9 cellular contexts compared by ENCODE assay signal in the genomic region with DNA sequence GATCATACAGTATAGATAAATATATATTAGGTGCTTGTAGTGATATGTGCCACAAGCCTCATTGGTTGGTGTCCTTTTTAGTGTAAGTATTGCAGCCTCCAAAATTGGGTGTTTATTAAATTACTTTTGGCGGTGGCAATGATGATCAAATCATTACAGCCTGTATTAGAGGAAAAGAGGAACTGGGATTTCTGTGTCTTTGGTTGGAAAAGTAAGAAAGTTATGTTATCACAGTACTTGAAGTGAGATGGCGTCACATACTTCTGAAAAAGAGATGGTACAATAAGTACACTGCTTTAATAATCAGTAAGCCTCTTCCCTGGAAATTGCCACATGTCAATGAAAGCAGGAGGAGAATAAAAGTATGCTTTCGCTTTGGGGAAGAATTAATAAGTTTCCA. TPM values are rescaled to one million over a fixed set of nuclear protein-coding genes. Genes with fewer than 3 reads are reported as not detected.
DNase-seq lines count a peak whose midpoint lies in the region; ATAC-seq and TF ChIP-seq lines count a peak whose summit lies in the region.
"Had no signal": no experiment of that assay in that cellular context is flagged by ENCODE, and none has a peak within 500 bp of the region (broad histone marks: within the 10 kb centered on the region; RNA-seq: fewer than 3 reads in every experiment).

No MANE protein-coding gene starts in this region.

- WGBS in hepatocyte (ENCODE audit: low lambda C conversion rate, missing lambda C conversion rate): 66% methylated on average over 3 of the region's 3 CpGs

- H3K9me2 ChIP-seq in hepatocyte (replicated peaks; ENCODE audit: insufficient read depth): no peaks in the 10 kb centered on the region

- peaks cover 35% of the 10 kb centered on the region for H3K27me3 ChIP-seq in Panc1 (ENCODE audit: control insufficient read depth, insufficient read depth, low read length)
- no peaks in the 10 kb centered on the region for H3K27me3 ChIP-seq in hepatocyte

- no TSS peak for BruUV-seq in Panc1 (replicated peaks; lab: Mats Ljungman, UMichigan)

- H3K4me1 Mint-ChIP-seq in activated CD4-positive, alpha-beta T cell treated with anti-CD3 and anti-CD28 coated beads for 36 hours: peaks cover 29% of the 10 kb centered on the region
- peaks cover 12 to 24% of the 10 kb centered on the region in 2 donors for H3K4me1 Mint-ChIP-seq in stimulated activated naive B cell treated with anti-CD40 and anti-IgM and Interleukin-4, amounts not matched to agents 10 μg/mL and 1 μg/mL and 100 μg/mL, for 72 hours

- ATAC-seq in activated CD4-positive, alpha-beta T cell treated with anti-CD3 and anti-CD28 coated beads for 36 hours: no peak
- ATAC-seq in Panc1 (peak; percentile 61), GM19467 (IDR thresholded peaks at IDR 0.05; ENCODE audit: unreplicated experiment) (no peak)
- ATAC-seq in stimulated activated naive B cell treated with anti-CD40 and anti-IgM and Interleukin-4, amounts not matched to agents 10 μg/mL and 1 μg/mL and 100 μg/mL, for 72 hours (replicated peaks): peak; percentile 55 to 67

- peaks cover 1% of the 10 kb centered on the region for H3K9me3 Mint-ChIP-seq in activated CD4-positive, alpha-beta T cell treated with anti-CD3 and anti-CD28 coated beads for 36 hours (ENCODE audit: low read depth)
- peaks cover 0 to under 1% of the 10 kb centered on the region in 2 donors for H3K9me3 Mint-ChIP-seq in stimulated activated naive B cell treated with anti-CD40 and anti-IgM and Interleukin-4, amounts not matched to agents 10 μg/mL and 1 μg/mL and 100 μg/mL, for 72 hours

- H3K4me3 ChIP-seq in Panc1 (ENCODE audit: low read depth in 2 of 2, low read length in 2 of 2) (peak overlapping the region; percentile 77 to 78; a peak in 3 of 4 replicates), hepatocyte (peak overlapping the region; percentile 32)

- intact Hi-C loops in activated CD4-positive, alpha-beta T cell treated with anti-CD3 and anti-CD28 coated beads for 36 hours (cut with DNase I, micrococcal nuclease): loop anchor here in 1 of 2 experiments (1.0 to 2.0 kb wide), 2 partner anchors 35 to 148 kb away; partner anchors contain the start of gene ATP5MG
- intact Hi-C loops in Panc1 (cut with micrococcal nuclease; ENCODE audit: unreplicated experiment): no loop called here

- peak overlapping the region; percentile 74 for H3K4me2 ChIP-seq in hepatocyte

- H4K20me1 ChIP-seq in hepatocyte (ENCODE audit: insufficient read depth, poor library complexity, severe bottlenecking): no peaks in the 10 kb centered on the region

- no peaks in the 10 kb centered on the region for H3K36me3 ChIP-seq in Panc1 (ENCODE audit: control insufficient read depth, insufficient read depth, low read length)
- no peaks in the 10 kb centered on the region for H3K36me3 ChIP-seq in hepatocyte (replicated peaks; ENCODE audit: insufficient read depth, low read depth)

- no peaks in the 10 kb centered on the region for H3K27me3 Mint-ChIP-seq in activated CD4-positive, alpha-beta T cell treated with anti-CD3 and anti-CD28 coated beads for 36 hours
- H3K27me3 Mint-ChIP-seq in stimulated activated naive B cell treated with anti-CD40 and anti-IgM and Interleukin-4, amounts not matched to agents 10 μg/mL and 1 μg/mL and 100 μg/mL, for 72 hours: peaks cover 0 to 5% of the 10 kb centered on the region in 2 donors

- peaks cover 8% of the 10 kb centered on the region for H3K4me1 ChIP-seq in Panc1 (ENCODE audit: control insufficient read depth, insufficient read depth, low read length)
- H3K4me1 ChIP-seq in hepatocyte (ENCODE audit: insufficient read depth): peaks cover 7% of the 10 kb centered on the region

- CTCF ChIA-PET in activated CD4-positive, alpha-beta T cell treated with anti-CD3 and anti-CD28 coated beads for 36 hours (lab: Charles Lee): interaction anchor here (1.0 to 2.1 kb wide), 8 partner anchors 9 to 55 kb away, joined by 3 to 13 read pairs (median 4); partner anchors contain the start of gene JAML
- CTCF ChIA-PET in Panc1 (lab: Charles Lee): no interaction called here

- peak overlapping the region; percentile 89; the same call in 1 of the 2 replicates for H3K27ac ChIP-seq in Panc1 (ENCODE audit: low read length)
- peak overlapping the region; percentile 95 for H3K27ac ChIP-seq in hepatocyte

- TF ChIP-seq CTCF in Panc1 (IDR thresholded peaks at IDR 0.05) (no peak), hepatocyte (IDR thresholded peaks at IDR 0.05; ENCODE audit: poor library complexity) (no peak)

- H3K9me3 ChIP-seq in Panc1 (ENCODE audit: control insufficient read depth, insufficient read depth, low read depth, low read length): peaks cover 11% of the 10 kb centered on the region; the same call in 1 of the 2 replicates
- no peaks in the 10 kb centered on the region for H3K9me3 ChIP-seq in hepatocyte (ENCODE audit: low read depth)

- H3K27ac Mint-ChIP-seq in activated CD4-positive, alpha-beta T cell treated with anti-CD3 and anti-CD28 coated beads for 36 hours: peak overlapping the region; percentile 96
- peak overlapping the region; percentile 100 for H3K27ac Mint-ChIP-seq in stimulated activated naive B cell treated with anti-CD40 and anti-IgM and Interleukin-4, amounts not matched to agents 10 μg/mL and 1 μg/mL and 100 μg/mL, for 72 hours

- peaks cover 36% of the 10 kb centered on the region for H3K36me3 Mint-ChIP-seq in activated CD4-positive, alpha-beta T cell treated with anti-CD3 and anti-CD28 coated beads for 36 hours (ENCODE audit: low read depth)
- H3K36me3 Mint-ChIP-seq in stimulated activated naive B cell treated with anti-CD40 and anti-IgM and Interleukin-4, amounts not matched to agents 10 μg/mL and 1 μg/mL and 100 μg/mL, for 72 hours: peaks cover 28 to 40% of the 10 kb centered on the region in 2 donors

- H3K79me2 ChIP-seq in hepatocyte: peaks cover 30% of the 10 kb centered on the region

- H3K4me3 Mint-ChIP-seq in activated CD4-positive, alpha-beta T cell treated with anti-CD3 and anti-CD28 coated beads for 36 hours: peak overlapping the region; percentile 82
- H3K4me3 Mint-ChIP-seq in stimulated activated naive B cell treated with anti-CD40 and anti-IgM and Interleukin-4, amounts not matched to agents 10 μg/mL and 1 μg/mL and 100 μg/mL, for 72 hours: peak overlapping the region; percentile 97 to 99

- H2AFZ ChIP-seq in hepatocyte: peak overlapping the region; percentile 70

- POLR2A ChIA-PET in activated CD4-positive, alpha-beta T cell treated with anti-CD3 and anti-CD28 coated beads for 36 hours (lab: Charles Lee): interaction anchor here (2.1 kb wide), 1 partner anchor 28 kb away, joined by 7 read pairs; the partner anchor contains the start of gene JAML
- POLR2A ChIA-PET in Panc1 (lab: Charles Lee): interaction anchor here (0.5 kb wide), 1 partner anchor 289 kb away, joined by 9 read pairs; no protein-coding TSS in a partner anchor

- in situ Hi-C loops in Panc1 (cut with HindIII; ENCODE audit: low pct_unique_long_range_greater_than_20kb, low sequenced_read_pairs): no loop called here

- no peak for DNase-seq in activated CD4-positive, alpha-beta T cell treated with anti-CD3 and anti-CD28 coated beads for 36 hours
- DNase-seq in activated CD4-positive, alpha-beta T cell treated with anti-CD3 and anti-CD28 coated beads, Interleukin-2, amount 50 U/mL, for 4 hours: no peak
- no peak for DNase-seq in Panc1 (ENCODE audit: low read depth, low spot score)
- no peak for DNase-seq in hepatocyte (ENCODE audit: low spot score)
- no peak for DNase-seq in stimulated activated naive B cell treated with anti-CD40 and anti-IgM and Interleukin-4, amounts not matched to agents 10 μg/mL and 1 μg/mL and 100 μg/mL, for 72 hours
- no peak for DNase-seq in SKM-1 (lab: John Stamatoyannopoulos, UW; ENCODE audit: unreplicated experiment)
- no peak for DNase-seq in NCI-H524 (lab: John Stamatoyannopoulos, UW)

RNA-seq across cellular contexts. Expression of gene MPZL3, which starts 0.5 kb away (rescaled TPM):
- 10 to 100 TPM; 45.9 to 53.2 TPM for total RNA-seq in activated CD4-positive, alpha-beta T cell treated with anti-CD3 and anti-CD28 coated beads for 36 hours
- 1.0 TPM for total RNA-seq in Panc1 (2021; ENCODE audit: unreplicated experiment)
- 0.38 TPM for polyA plus RNA-seq in Panc1 (2012; ENCODE audit: insufficient read length)
- total RNA-seq in hepatocyte: 20.6 and 21.1 TPM in 2 replicates
- polyA plus RNA-seq in hepatocyte: 10.2 and 10.8 TPM in 2 replicates

RNA-seq across cellular contexts. Expression of gene MPZL2, which starts 11.4 kb away (rescaled TPM):
- 10 to 100 TPM; 26.7 to 30.1 TPM for total RNA-seq in activated CD4-positive, alpha-beta T cell treated with anti-CD3 and anti-CD28 coated beads for 36 hours
- total RNA-seq in Panc1 (2021; ENCODE audit: unreplicated experiment) (1.8 TPM), hepatocyte (47.2 and 52.3 TPM in 2 replicates)
- 0.55 TPM for polyA plus RNA-seq in Panc1 (2012; ENCODE audit: insufficient read length)
- 38.4 and 48.0 TPM in 2 replicates for polyA plus RNA-seq in hepatocyte
- total RNA-seq: fibroblast of villous mesenchyme had no signal

RNA-seq across cellular contexts. Expression of gene JAML, which starts 27.9 kb away (rescaled TPM):
- 100 to 1,000 TPM; 168 to 193 TPM for total RNA-seq in activated CD4-positive, alpha-beta T cell treated with anti-CD3 and anti-CD28 coated beads for 36 hours
- total RNA-seq in Panc1 (2021; ENCODE audit: unreplicated experiment): 0.39 TPM
- not detected for polyA plus RNA-seq in Panc1 (2012; ENCODE audit: insufficient read length)
- 3.5 and 5.3 TPM in 2 replicates for total RNA-seq in hepatocyte
- 5.0 and 5.9 TPM in 2 replicates for polyA plus RNA-seq in hepatocyte
- total RNA-seq: fibroblast of villous mesenchyme had no signal

RNA-seq across cellular contexts. Expression of gene CD3E, which starts 51.8 kb away (rescaled TPM):
- total RNA-seq in activated CD4-positive, alpha-beta T cell treated with anti-CD3 and anti-CD28 coated beads for 36 hours: 100 to 1,000 TPM; 400 to 530 TPM
- 0.51 TPM for total RNA-seq in Panc1 (2021; ENCODE audit: unreplicated experiment)
- not detected for polyA plus RNA-seq in Panc1 (2012; ENCODE audit: insufficient read length)
- not detected in 2 replicates for total RNA-seq in hepatocyte
- polyA plus RNA-seq in hepatocyte: not detected in 2 replicates
- total RNA-seq: fibroblast of villous mesenchyme had no signal

Comparison
In these comparisons a context has a peak if more than half of its experiments do, and no peak if none do; other contexts are left out.
1. ATAC-seq: peak in Panc1 (single experiment) and stimulated activated naive B cell treated with anti-CD40 and anti-IgM and Interleukin-4, amounts not matched to agents 10 μg/mL and 1 μg/mL and 100 μg/mL, for 72 hours (2 of 2); none in activated CD4-positive, alpha-beta T cell treated with anti-CD3 and anti-CD28 coated beads for 36 hours (single experiment) and GM19467 (single experiment).
2. RNA of gene MPZL3, which starts 0.5 kb away (total RNA-seq): 45.9 to 53.2 TPM in activated CD4-positive, alpha-beta T cell treated with anti-CD3 and anti-CD28 coated beads for 36 hours and 20.6 to 21.1 TPM in hepatocyte; 1.0 TPM in Panc1 (single experiment); every median in the first group is over 10 times any median in the second.
3. RNA of gene JAML, which starts 27.9 kb away (total RNA-seq): 168 to 193 TPM in activated CD4-positive, alpha-beta T cell treated with anti-CD3 and anti-CD28 coated beads for 36 hours; 3.5 to 5.3 TPM in hepatocyte and 0.39 TPM in Panc1 (single experiment); every median in the first group is over 10 times any median in the second.